In the genomic region with DNA sequence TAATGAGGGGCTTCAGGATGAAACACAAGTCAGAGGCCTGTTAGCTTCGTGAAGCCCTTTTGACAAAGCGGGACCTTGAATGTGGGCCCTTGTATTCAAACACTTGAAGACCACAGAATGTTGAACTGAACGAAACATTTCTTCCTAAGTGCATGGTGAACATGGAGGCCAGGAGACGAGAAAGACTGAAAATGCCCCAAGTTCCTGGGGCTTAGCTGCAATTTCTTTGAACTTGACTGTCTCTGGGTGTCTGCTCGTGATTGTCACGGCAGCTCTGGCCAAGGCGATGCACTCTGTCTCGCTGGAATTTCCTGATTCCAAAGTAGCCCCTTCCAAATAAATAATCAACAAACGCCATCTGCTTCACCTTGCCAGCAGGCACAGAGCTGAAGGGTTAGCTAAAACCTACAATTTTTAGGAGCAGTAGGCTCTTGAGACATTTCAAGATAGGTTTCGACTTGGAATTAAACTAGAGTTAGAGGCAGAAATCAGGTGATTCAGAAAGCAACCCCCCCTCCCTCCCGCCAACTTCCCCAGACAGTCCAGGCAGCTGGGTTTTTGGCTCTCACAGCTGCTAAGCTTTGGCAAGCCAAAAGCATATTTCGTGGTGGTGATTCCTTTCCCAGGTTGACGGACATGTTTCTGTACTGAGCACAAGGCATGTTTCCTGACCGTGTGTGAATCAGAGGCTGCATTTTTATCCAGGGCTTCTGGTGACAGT, we compare ENCODE assay signal across 8 cellular contexts. TPM values are rescaled to one million over a fixed set of nuclear protein-coding genes. Genes with fewer than 3 reads are reported as not detected.
DNase-seq lines count a peak whose midpoint lies in the region; ATAC-seq, FAIRE-seq and TF ChIP-seq lines count a peak whose summit lies in the region.

No MANE protein-coding gene starts in this region.

- no peak for TF ChIP-seq POLR2A in HepG2 (IDR thresholded peaks at IDR 0.05; ENCODE audit: insufficient read depth in 1 of 2, low read depth in 2 of 2, low read length in 2 of 2)
- TF ChIP-seq POLR2A in suprapubic skin (IDR thresholded peaks at IDR 0.05): no peak

- H3K36me3 ChIP-seq in brain microvascular endothelial cell (replicated peaks): no peaks in the 10 kb centered on the region
- H3K36me3 ChIP-seq in HepG2 (replicated peaks in 1 of 2; ENCODE audit: control insufficient read depth in 1 of 2, insufficient read depth in 2 of 2, low read length in 2 of 2): no peaks in the 10 kb centered on the region
- H3K36me3 ChIP-seq in suprapubic skin: no peaks in the 10 kb centered on the region

- WGBS in HepG2 (ENCODE audit: low lambda C conversion rate): 68% methylated on average over 13 of the region's 14 CpGs
- 20% methylated on average over 14 of the region's 14 CpGs for WGBS in suprapubic skin

- H2AFZ ChIP-seq in HepG2 (ENCODE audit: low read length): no peak overlapping the region

- H3K9ac ChIP-seq in HepG2 (ENCODE audit: insufficient read depth, low read depth, low read length): peak overlapping the region; percentile 67

- H3K4me1 ChIP-seq in HepG2 (ENCODE audit: insufficient read depth, low read length) (peaks cover 91% of the 10 kb centered on the region), suprapubic skin (peaks cover 100% of the 10 kb centered on the region)

- H3K4me3 ChIP-seq in brain microvascular endothelial cell (ENCODE audit: low read depth, low read length) (no peak overlapping the region), HepG2 (replicated peaks in 1 of 3; ENCODE audit: insufficient read depth in 1 of 3, low read depth in 2 of 3, low read length in 3 of 3) (no peak overlapping the region), suprapubic skin (no peak overlapping the region)

- no peak for TF ChIP-seq RAD21 in HepG2 (CRISPR knock-in tag; IDR thresholded peaks at IDR 0.05)

- CTCF ChIA-PET in HepG2 (lab: Yijun Ruan, JAX; ENCODE audit: low intra/inter-chr PET ratio, low total read pairs): no interaction called here

- ATAC-seq in HepG2 (no peak), HG02678 (IDR thresholded peaks at IDR 0.05; ENCODE audit: unreplicated experiment) (no peak), GM19455 (IDR thresholded peaks at IDR 0.05; ENCODE audit: unreplicated experiment) (no peak), HG02981 (IDR thresholded peaks at IDR 0.05; ENCODE audit: unreplicated experiment) (no peak)

- TF ChIP-seq CTCF in brain microvascular endothelial cell (IDR thresholded peaks at IDR 0.05; ENCODE audit: low read depth, low read length, missing control alignments) (no peak), HepG2 (CRISPR knock-in tag; IDR thresholded peaks at IDR 0.05) (no peak), suprapubic skin (IDR thresholded peaks at IDR 0.05) (no peak)

- TF ChIP-seq EP300 in HepG2 (IDR thresholded peaks at IDR 0.05; ENCODE audit: low read depth in 2 of 2, low read length in 2 of 2) (no peak), HepG2 (CRISPR knock-in tag; IDR thresholded peaks at IDR 0.05; ENCODE audit: borderline replicate concordance) (no peak), suprapubic skin (IDR thresholded peaks at IDR 0.05) (no peak)

- no peaks in the 10 kb centered on the region for H4K20me1 ChIP-seq in HepG2 (ENCODE audit: insufficient read depth, low read length)

- H3K27me3 ChIP-seq in brain microvascular endothelial cell (replicated peaks) (no peaks in the 10 kb centered on the region), HepG2 (ENCODE audit: control insufficient read depth in 1 of 2, insufficient read depth in 2 of 2, low read length in 2 of 2) (no peaks in the 10 kb centered on the region), suprapubic skin (no peaks in the 10 kb centered on the region)

- H3K79me2 ChIP-seq in HepG2 (ENCODE audit: insufficient read depth, low read length): no peaks in the 10 kb centered on the region

- 0 out of 2 replicates have a peak overlapping the region, but pooled peaks have one; percentile 94 for H3K4me2 ChIP-seq in HepG2 (ENCODE audit: low read depth, low read length)

- in situ Hi-C loops in brain microvascular endothelial cell (cut with HindIII; ENCODE audit: low pct_ligation_motif_present, low sequenced_read_pairs) (no loop called here), HepG2 (cut with HindIII; ENCODE audit: extremely low pct_ligation_motif_present, low pct_unique_long_range_greater_than_20kb) (loop anchor here (5.0 kb wide), 1 partner anchor 75 kb away; no protein-coding TSS in a partner anchor)

- H3K27ac ChIP-seq in brain microvascular endothelial cell: peak overlapping the region; percentile 99
- peak overlapping the region; percentile 84 for H3K27ac ChIP-seq in HepG2 (ENCODE audit: extremely low read length, insufficient read depth, low read length)
- peak overlapping the region; percentile 96 for H3K27ac ChIP-seq in suprapubic skin

- DNase-seq in ELR (ENCODE audit: low read depth) (peak; percentile 67), NCI-H2227 (lab: John Stamatoyannopoulos, UW; ENCODE audit: unreplicated experiment) (peak; percentile 46), brain microvascular endothelial cell (peak; percentile 87), HepG2 (ENCODE audit: low spot score) (no peak), suprapubic skin (ENCODE audit: low spot score in 2 of 2) (no peak)

- POLR2A ChIA-PET in HepG2 (lab: Yijun Ruan, JAX): interaction anchor here (1.0 to 8.8 kb wide), 8 partner anchors 8 to 89 kb away, joined by 3 to 85 read pairs (median 8); a partner anchor contains a TSS

- intact Hi-C loops in HepG2 (cut with micrococcal nuclease; ENCODE audit: unreplicated experiment): loop anchor here (2.0 to 5.0 kb wide), 2 partner anchors 19 to 55 kb away; a partner anchor contains a TSS

- no peaks in the 10 kb centered on the region for H3K9me3 ChIP-seq in HepG2 (ENCODE audit: low read length)
- H3K9me3 ChIP-seq in suprapubic skin: no peaks in the 10 kb centered on the region

- FAIRE-seq in HepG2 (lab: Jason Lieb, UNC): no peak

- BruUV-seq in HepG2 (replicated peaks; lab: Mats Ljungman, UMichigan): no TSS peak

RNA-seq across cellular contexts. Expression of a gene that starts 13.5 kb away (rescaled TPM):
- total RNA-seq in HepG2 (2016; rRNA removed; fragmentation: Illumina TruSeq; extraction: Trizol): 6.2 and 8.4 TPM in 2 replicates
- total RNA-seq in HepG2 (2016; cell fraction: cytosol; rRNA removed; fragmentation: Illumina TruSeq; extraction: Trizol; ENCODE audit: low read depth): 0.88 and 1.1 TPM in 2 replicates
- 6.2 and 7.9 TPM in 2 replicates for total RNA-seq in HepG2 (2016; cell fraction: insoluble cytoplasmic fraction; rRNA removed; fragmentation: Illumina TruSeq; extraction: Trizol)
- 3.5 and 4.3 TPM in 2 replicates for total RNA-seq in HepG2 (2016; cell fraction: membrane; rRNA removed; fragmentation: Illumina TruSeq; extraction: Trizol)
- total RNA-seq in HepG2 (2016; cell fraction: nucleus; rRNA removed; fragmentation: Illumina TruSeq; extraction: Trizol): 5.8 and 6.6 TPM in 2 replicates
- 6.6 and 7.8 TPM in 2 replicates for polyA plus RNA-seq in HepG2 (2011; rRNA removed)
- 6.1 and 8.5 TPM in 2 replicates for polyA plus RNA-seq in HepG2 (2011; cell fraction: cytosol; rRNA removed)
- 9.9 and 12.0 TPM in 2 replicates for polyA plus RNA-seq in HepG2 (2011; cell fraction: nucleus; rRNA removed)
- polyA plus RNA-seq in HepG2 (2012): 13.5 and 21.1 TPM in 2 replicates
- 0.57 and 0.58 TPM in 2 replicates for polyA plus RNA-seq in HepG2 (2016; cell fraction: cytosol; fragmentation: Illumina TruSeq; extraction: Trizol; ENCODE audit: low read depth)
- 8.8 and 10.6 TPM in 2 replicates for polyA plus RNA-seq in HepG2 (2016; cell fraction: insoluble cytoplasmic fraction; fragmentation: Illumina TruSeq; extraction: Trizol; ENCODE audit: low read depth)
- 2.4 and 2.6 TPM in 2 replicates for polyA plus RNA-seq in HepG2 (2016; cell fraction: membrane; fragmentation: Illumina TruSeq; extraction: Trizol; ENCODE audit: low read depth)
- polyA plus RNA-seq in HepG2 (2016; cell fraction: nucleus; fragmentation: Illumina TruSeq; extraction: Trizol; ENCODE audit: insufficient read depth, low read depth): 9.6 and 10.7 TPM in 2 replicates
- polyA minus RNA-seq in HepG2 (2011; rRNA and poly(A)+ RNA removed; ENCODE audit: low replicate concordance): 5.2 and 20.2 TPM in 2 replicates
- polyA minus RNA-seq in HepG2 (2011; cell fraction: cytosol; rRNA and poly(A)+ RNA removed): 14.8 and 18.3 TPM in 2 replicates
- polyA minus RNA-seq in HepG2 (2011; cell fraction: nucleus; rRNA and poly(A)+ RNA removed): 5.8 and 8.6 TPM in 2 replicates
- total RNA-seq in suprapubic skin: 10 to 100 TPM; 44.7 to 72.7 (median 65.6) TPM

RNA-seq across cellular contexts. Expression of a gene that starts 56.1 kb away (rescaled TPM):
- total RNA-seq in HepG2 (2016; rRNA removed; fragmentation: Illumina TruSeq; extraction: Trizol) (13.9 and 18.4 TPM in 2 replicates), suprapubic skin (10 to 100 TPM; 47.2 to 79.0 (median 53.9) TPM)
- total RNA-seq in HepG2 (2016; cell fraction: cytosol; rRNA removed; fragmentation: Illumina TruSeq; extraction: Trizol; ENCODE audit: low read depth): 1.6 and 1.7 TPM in 2 replicates
- 12.8 and 18.2 TPM in 2 replicates for total RNA-seq in HepG2 (2016; cell fraction: insoluble cytoplasmic fraction; rRNA removed; fragmentation: Illumina TruSeq; extraction: Trizol)
- 9.4 and 10.0 TPM in 2 replicates for total RNA-seq in HepG2 (2016; cell fraction: membrane; rRNA removed; fragmentation: Illumina TruSeq; extraction: Trizol)
- total RNA-seq in HepG2 (2016; cell fraction: nucleus; rRNA removed; fragmentation: Illumina TruSeq; extraction: Trizol): 8.0 and 10.3 TPM in 2 replicates
- 6.0 and 7.6 TPM in 2 replicates for polyA plus RNA-seq in HepG2 (2011; rRNA removed)
- polyA plus RNA-seq in HepG2 (2011; cell fraction: cytosol; rRNA removed): 4.8 and 5.6 TPM in 2 replicates
- 3.6 and 4.9 TPM in 2 replicates for polyA plus RNA-seq in HepG2 (2011; cell fraction: nucleus; rRNA removed)
- polyA plus RNA-seq in HepG2 (2012): 4.0 and 4.3 TPM in 2 replicates
- polyA plus RNA-seq in HepG2 (2016; cell fraction: cytosol; fragmentation: Illumina TruSeq; extraction: Trizol; ENCODE audit: low read depth): 0.84 and 0.93 TPM in 2 replicates
- polyA plus RNA-seq in HepG2 (2016; cell fraction: insoluble cytoplasmic fraction; fragmentation: Illumina TruSeq; extraction: Trizol; ENCODE audit: low read depth): 12.4 and 12.8 TPM in 2 replicates
- 3.3 and 4.4 TPM in 2 replicates for polyA plus RNA-seq in HepG2 (2016; cell fraction: membrane; fragmentation: Illumina TruSeq; extraction: Trizol; ENCODE audit: low read depth)
- 10.3 and 11.4 TPM in 2 replicates for polyA plus RNA-seq in HepG2 (2016; cell fraction: nucleus; fragmentation: Illumina TruSeq; extraction: Trizol; ENCODE audit: insufficient read depth, low read depth)
- polyA minus RNA-seq in HepG2 (2011; rRNA and poly(A)+ RNA removed; ENCODE audit: low replicate concordance): 11.9 and 19.0 TPM in 2 replicates
- polyA minus RNA-seq in HepG2 (2011; cell fraction: cytosol; rRNA and poly(A)+ RNA removed): 6.0 and 6.7 TPM in 2 replicates
- polyA minus RNA-seq in HepG2 (2011; cell fraction: nucleus; rRNA and poly(A)+ RNA removed): 5.9 and 7.2 TPM in 2 replicates

Comparison
In these comparisons a context has a peak if more than half of its experiments do, and no peak if none do; other contexts are left out.
1. DNase-seq: peak in ELR (single experiment), NCI-H2227 (single experiment) and brain microvascular endothelial cell (single experiment); none in HepG2 (single experiment) and suprapubic skin (0 of 2).
2. Peak in every context shown above with its lines, with median percentiles within 50 percentile points of each other: H3K27ac ChIP-seq.